ENCODE assay signal across 8 cellular contexts in genomic region chr7:98280791-98281756, GRCh38. TPM values are rescaled to one million over a fixed set of nuclear protein-coding genes. Genes with fewer than 3 reads are reported as not detected.
DNase-seq lines count a peak whose midpoint lies in the region; ATAC-seq and TF ChIP-seq lines count a peak whose summit lies in the region.

TSS of gene BRI3 (plus strand) at chr7:98281686. CDS start at chr7:98281796, 110 bp downstream.

- H3K4me3 ChIP-seq in ascending aorta = peak within 1 kb of the TSS; percentile 93 to 100

- H3K36me3 ChIP-seq in ascending aorta = no peaks in the 10 kb centered on the region

- peaks cover 5% of the 10 kb centered on the region for H3K36me3 Mint-ChIP-seq in T-helper 2 cell treated with Interferon-gamma antibody and Interleukin-4, amounts not matched to agents 5 μg/mL and 100 μg/mL, for 36 hours (ENCODE audit: low read depth)

- peak within 1 kb of the TSS; percentile 76 for H3K27ac Mint-ChIP-seq in T-helper 2 cell treated with Interferon-gamma antibody and Interleukin-4, amounts not matched to agents 5 μg/mL and 100 μg/mL, for 36 hours

- DNase-seq in GM13976 (ENCODE audit: low spot score) (peak; percentile 98), NCI-H187 (lab: John Stamatoyannopoulos, UW) (peak; percentile 86 to 91), ascending aorta (ENCODE audit: low spot score in 2 of 2) (peak; percentile 55 to 96), hepatic stellate cell (ENCODE audit: low spot score) (peak; percentile 94), retina (peak; percentile 72), cortex of kidney (lab: John Stamatoyannopoulos, UW) (no peak)
- DNase-seq in T-helper 2 cell treated with Interferon-gamma antibody and Interleukin-4, amounts not matched to agents 5 μg/mL and 100 μg/mL, for 36 hours (ENCODE audit: low spot score) = peak; percentile 81

- in situ Hi-C loops in GM13976 (cut with MboI; ENCODE audit: low sequenced_read_pairs, unreplicated experiment) = no loop called here

- peak; percentile 83 for ATAC-seq in HG02798 (IDR thresholded peaks at IDR 0.05; ENCODE audit: poor library complexity, unreplicated experiment)

- H3K4me1 ChIP-seq in ascending aorta = peaks cover 25 to 33% of the 10 kb centered on the region in 2 donors

- peaks cover 18% of the 10 kb centered on the region for H3K4me1 Mint-ChIP-seq in T-helper 2 cell treated with Interferon-gamma antibody and Interleukin-4, amounts not matched to agents 5 μg/mL and 100 μg/mL, for 36 hours (ENCODE audit: low read depth)

- TF ChIP-seq CTCF in GM13976 (IDR thresholded peaks at IDR 0.05; ENCODE audit: borderline replicate concordance, control extremely low read depth, extremely low read depth, insufficient read depth, missing control alignments) = no peak
- no peak for TF ChIP-seq CTCF in ascending aorta (IDR thresholded peaks at IDR 0.05)

- peak within 1 kb of the TSS; percentile 99 for H3K27ac ChIP-seq in ascending aorta

- peak within 1 kb of the TSS; percentile 87 for H3K4me3 Mint-ChIP-seq in T-helper 2 cell treated with Interferon-gamma antibody and Interleukin-4, amounts not matched to agents 5 μg/mL and 100 μg/mL, for 36 hours

- H3K9me3 ChIP-seq in ascending aorta = no peaks in the 10 kb centered on the region

- H3K9me3 Mint-ChIP-seq in T-helper 2 cell treated with Interferon-gamma antibody and Interleukin-4, amounts not matched to agents 5 μg/mL and 100 μg/mL, for 36 hours = no peaks in the 10 kb centered on the region

- no peaks in the 10 kb centered on the region for H3K27me3 ChIP-seq in ascending aorta

- intact Hi-C loops in ascending aorta (cut with DNase I) = loop anchor here (1.0 to 10.0 kb wide), 7 partner anchors 29 to 1224 kb away; partner anchors contain the start of genes LMTK2, NPTX2, TECPR1 and TRRAP

- H3K27me3 Mint-ChIP-seq in T-helper 2 cell treated with Interferon-gamma antibody and Interleukin-4, amounts not matched to agents 5 μg/mL and 100 μg/mL, for 36 hours (ENCODE audit: low read depth) = no peaks in the 10 kb centered on the region

RNA-seq across cellular contexts. Expression of gene BRI3, which starts in this region (rescaled TPM):
- total RNA-seq in ascending aorta = 61.6 TPM
